Comparison of ENCODE assay signal across 19 cellular contexts in genomic region chr3:194178693-194179092, GRCh38.
"Had no signal": no experiment of that assay in that cellular context is flagged by ENCODE, and none has a peak within 500 bp of the region (broad histone marks: within the 10 kb centered on the region; RNA-seq: fewer than 3 reads in every experiment).

No MANE protein-coding gene starts in this region.

- H3K4me1 Mint-ChIP-seq: natural killer cell had no signal

- H3K27ac Mint-ChIP-seq: endodermal cell, natural killer cell, type B pancreatic cell had no signal

- H3K36me3 ChIP-seq: gastrocnemius medialis, heart right ventricle, right atrium auricular region, sigmoid colon, stomach, thoracic aorta had no signal

- ATAC-seq: gastrocnemius medialis, heart right ventricle, mucosa of descending colon, natural killer cell had no signal

- H3K4me1 ChIP-seq: right atrium auricular region had no signal

- H3K27me3 ChIP-seq: right atrium auricular region, sigmoid colon had no signal

- H3K4me3 Mint-ChIP-seq: endodermal cell, natural killer cell, neural crest cell, type B pancreatic cell had no signal

- DNase-seq: effector CD4-positive, alpha-beta T cell; endodermal cell; erythroblast; gastrocnemius medialis; heart right ventricle; hypothalamus; kidney glomerular epithelial cell; mucosa of descending colon; natural killer cell; sigmoid colon; stimulated activated naive CD4-positive, alpha-beta T cell; stomach; substantia nigra had no signal

- H3K36me3 Mint-ChIP-seq: natural killer cell, type B pancreatic cell had no signal

- H3K4me3 ChIP-seq: coronary artery, gastrocnemius medialis, heart right ventricle, mucosa of descending colon, right atrium auricular region, sigmoid colon, skin epidermis, stomach, thoracic aorta had no signal

- H3K9me3 Mint-ChIP-seq: endodermal cell, natural killer cell, neural crest cell, type B pancreatic cell had no signal

- H3K9me3 ChIP-seq: gastrocnemius medialis, heart right ventricle, mucosa of descending colon, right atrium auricular region, sigmoid colon, stomach, thoracic aorta had no signal

- H3K27ac ChIP-seq: coronary artery, gastrocnemius medialis, heart right ventricle, right atrium auricular region, sigmoid colon, skin epidermis, stomach, thoracic aorta had no signal
